In genomic region chr13:65026505-65026904, GRCh38 we compare ENCODE assay signal across 29 cellular contexts.
"Had no signal": no experiment of that assay in that cellular context is flagged by ENCODE, and none has a peak within 500 bp of the region (broad histone marks: within the 10 kb centered on the region; RNA-seq: fewer than 3 reads in every experiment).

No MANE protein-coding gene starts in this region.

- H3K4me1 Mint-ChIP-seq: endodermal cell had no signal

- H3K27me3 Mint-ChIP-seq: dendritic cell treated with granulocyte-macrophage colony-stimulating factor and Interleukin-4, amounts not matched to agents 40 ng/mL and 50 ng/mL, for 4 days; effector memory CD8-positive, alpha-beta T cell had no signal

- H3K4me2 ChIP-seq: hepatocyte had no signal

- H3K9me3 ChIP-seq: colonic mucosa, esophagus squamous epithelium, gastrocnemius medialis, gastroesophageal sphincter had no signal

- H3K27me3 ChIP-seq: colonic mucosa, dorsolateral prefrontal cortex, esophagus muscularis mucosa, esophagus squamous epithelium, foreskin keratinocyte, gastrocnemius medialis, gastroesophageal sphincter, heart left ventricle, heart right ventricle, hepatocyte had no signal

- H3K27ac ChIP-seq: colonic mucosa, coronary artery, dorsolateral prefrontal cortex, epithelial cell of prostate, esophagus muscularis mucosa, esophagus squamous epithelium, foreskin keratinocyte, gastrocnemius medialis, gastroesophageal sphincter, heart left ventricle, heart right ventricle, hepatocyte had no signal

- H3K4me3 ChIP-seq: colonic mucosa, coronary artery, dorsolateral prefrontal cortex, esophagus muscularis mucosa, esophagus squamous epithelium, gastrocnemius medialis, gastroesophageal sphincter, heart left ventricle, heart right ventricle, hepatocyte had no signal

- H2AFZ ChIP-seq: hepatocyte had no signal

- ATAC-seq: effector memory CD8-positive, alpha-beta T cell; esophagus mucosa; foreskin keratinocyte; gastrocnemius medialis; gastroesophageal sphincter; heart left ventricle; heart right ventricle had no signal

- DNase-seq: colonic mucosa; cortex of kidney; dermis blood vessel endothelial cell; dorsolateral prefrontal cortex; effector CD4-positive, alpha-beta T cell; effector CD8-positive, alpha-beta T cell; effector memory CD4-positive, alpha-beta T cell; effector memory CD8-positive, alpha-beta T cell; endodermal cell; erythroblast; esophagus squamous epithelium; foreskin fibroblast; foreskin keratinocyte; foreskin melanocyte; gastrocnemius medialis; glutamatergic neuron; head of caudate nucleus; heart left ventricle; heart right ventricle had no signal

- H3K27ac Mint-ChIP-seq: dendritic cell treated with granulocyte-macrophage colony-stimulating factor and Interleukin-4, amounts not matched to agents 40 ng/mL and 50 ng/mL, for 4 days; effector memory CD8-positive, alpha-beta T cell; endodermal cell had no signal

- FAIRE-seq: endometrium, endothelial cell of umbilical vein, frontal cortex had no signal

- H3K4me1 ChIP-seq: colonic mucosa, esophagus muscularis mucosa, esophagus squamous epithelium, foreskin keratinocyte, gastrocnemius medialis, gastroesophageal sphincter, heart left ventricle, heart right ventricle had no signal

- H3K79me2 ChIP-seq: hepatocyte had no signal

- H3K4me3 Mint-ChIP-seq: dendritic cell treated with granulocyte-macrophage colony-stimulating factor and Interleukin-4, amounts not matched to agents 40 ng/mL and 50 ng/mL, for 4 days; effector memory CD8-positive, alpha-beta T cell; endodermal cell had no signal

- H3K36me3 ChIP-seq: colonic mucosa, esophagus muscularis mucosa, esophagus squamous epithelium, gastrocnemius medialis, gastroesophageal sphincter, heart left ventricle, heart right ventricle had no signal
